In the genomic region with DNA sequence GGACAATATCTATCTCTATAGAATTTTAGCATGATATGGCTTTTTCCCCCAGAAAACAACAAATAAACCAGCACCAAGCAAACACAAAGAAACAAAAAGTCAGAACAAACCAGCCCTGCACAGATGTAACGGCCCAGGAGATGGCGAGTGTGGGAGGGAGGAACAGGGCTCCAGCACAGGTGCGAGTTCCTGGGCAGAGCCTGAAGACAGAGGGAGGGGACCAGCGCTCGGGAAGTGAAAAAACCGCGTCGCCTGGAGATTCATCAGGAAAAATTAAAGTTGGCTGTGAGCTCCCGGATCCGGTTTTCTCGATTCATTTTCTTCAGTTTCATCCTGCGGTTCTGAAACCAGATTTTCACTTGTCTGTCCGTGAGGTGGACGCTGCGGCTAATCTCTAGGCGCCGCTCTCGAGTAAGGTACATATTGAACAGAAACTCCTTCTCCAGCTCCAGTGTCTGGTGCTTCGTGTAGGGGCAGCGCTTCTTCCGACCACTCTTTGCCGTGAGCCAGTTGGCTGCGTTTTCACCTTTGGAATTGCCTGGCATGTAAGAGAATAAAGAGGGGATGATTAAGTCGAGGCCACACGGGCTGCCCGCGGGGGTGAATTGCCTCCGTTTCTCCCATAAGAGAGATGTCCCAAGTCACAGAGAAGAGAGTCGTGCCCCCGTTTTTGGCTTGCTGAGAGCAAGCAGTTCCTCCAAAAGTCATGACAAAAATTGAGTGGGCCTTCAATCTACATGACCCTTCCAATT, we compare ENCODE assay signal across 9 cellular contexts. TPM values are rescaled to one million over a fixed set of nuclear protein-coding genes. Genes with fewer than 3 reads are reported as not detected.
DNase-seq lines count a peak whose midpoint lies in the region; ATAC-seq and TF ChIP-seq lines count a peak whose summit lies in the region.
"Had no signal": no experiment of that assay in that cellular context is flagged by ENCODE, and none has a peak within 500 bp of the region (broad histone marks: within the 10 kb centered on the region; RNA-seq: fewer than 3 reads in every experiment).

No MANE protein-coding gene starts in this region.

- no peak overlapping the region for H3K9ac ChIP-seq in mammary epithelial cell (ENCODE audit: insufficient read depth, low read length)

- peaks cover 10% of the 10 kb centered on the region for H3K27me3 ChIP-seq in mammary epithelial cell (ENCODE audit: insufficient read depth, low read length)

- in situ Hi-C loops in mammary epithelial cell (cut with MboI; ENCODE audit: low sequenced_read_pairs in 2 of 2) = loop anchor here in 1 of 2 donors (25.0 kb wide), 2 partner anchors 1085 to 1285 kb away; no protein-coding TSS in a partner anchor

- TF ChIP-seq POLR2A in NB4 (IDR thresholded peaks at IDR 0.05; ENCODE audit: extremely low read depth, insufficient read length) = no peak

- BruUV-seq in mammary epithelial cell (replicated peaks; lab: Mats Ljungman, UMichigan) = no TSS peak

- H2AFZ ChIP-seq in mammary epithelial cell (ENCODE audit: low read depth, low read length) = peak overlapping the region; percentile 45

- H3K4me1 ChIP-seq in mammary epithelial cell (ENCODE audit: insufficient read depth, low read length) = peaks cover 26% of the 10 kb centered on the region

- H4K20me1 ChIP-seq in mammary epithelial cell (ENCODE audit: insufficient read depth, low read length) = no peaks in the 10 kb centered on the region

- peak overlapping the region; percentile 82 for H3K4me3 ChIP-seq in NB4 (ENCODE audit: low read depth, low read length)
- H3K4me3 ChIP-seq in mammary epithelial cell (replicated peaks in 1 of 3; ENCODE audit: insufficient read depth in 1 of 3, low read depth in 2 of 3, low read length in 3 of 3) = peak overlapping the region in 1 of 3 experiments; percentile 22

- H3K79me2 ChIP-seq in mammary epithelial cell (ENCODE audit: insufficient read depth, low read length) = no peaks in the 10 kb centered on the region

- no peaks in the 10 kb centered on the region for H3K36me3 ChIP-seq in mammary epithelial cell (ENCODE audit: insufficient read depth, low read length)
- H3K36me3 ChIP-seq: left lung had no signal

- peak overlapping the region; percentile 76 for H3K4me2 ChIP-seq in mammary epithelial cell (ENCODE audit: insufficient read depth, low read depth, low read length)

- TF ChIP-seq CTCF in NB4 (IDR thresholded peaks at IDR 0.05; ENCODE audit: low read depth, low read length) (no peak), mammary epithelial cell (conservative IDR thresholded peaks at IDR 0.05 in 1 of 2, IDR thresholded peaks at IDR 0.05 in 1 of 2; ENCODE audit: extremely low read depth in 1 of 2, insufficient read depth in 1 of 2, low read depth in 1 of 2, low read length in 2 of 2) (no peak)

- dilution Hi-C loops in mammary epithelial cell (cut with HindIII; ENCODE audit: low sequenced_read_pairs) = no loop called here

- H3K9me3 ChIP-seq in mammary epithelial cell (replicated peaks; ENCODE audit: insufficient read depth, low read length) = no peaks in the 10 kb centered on the region
- H3K9me3 ChIP-seq: left lung had no signal

- 12% methylated on average over 30 of the region's 30 CpGs for WGBS in mammary epithelial cell (ENCODE audit: low coverage, missing lambda C conversion rate)

- DNase-seq in NCI-H1092 (lab: John Stamatoyannopoulos, UW) = peak; percentile 56
- no peak for DNase-seq in NCI-H1092 treated with DMSO at 0.1 percent for 48 hours (lab: John Stamatoyannopoulos, UW)
- DNase-seq in NB4 (ENCODE audit: low read depth) = peak; percentile 27
- DNase-seq in mammary epithelial cell = peak; percentile 30
- DNase-seq in sciatic nerve (ENCODE audit: low spot score) = peak; percentile 59
- no peak for DNase-seq in NCI-H2107 treated with DMSO at 0.1 percent for 48 hours (lab: John Stamatoyannopoulos, UW; ENCODE audit: unreplicated experiment)
- no peak for DNase-seq in NCI-H345 treated with DMSO at 0.1 percent for 48 hours (lab: John Stamatoyannopoulos, UW; ENCODE audit: unreplicated experiment)

- no peak for ATAC-seq in sciatic nerve
- no peak for ATAC-seq in HG03432 (IDR thresholded peaks at IDR 0.05; ENCODE audit: unreplicated experiment)
- ATAC-seq: left lung had no signal

- no peak overlapping the region for H3K27ac ChIP-seq in mammary epithelial cell (ENCODE audit: insufficient read depth, low read depth, low read length)
- H3K27ac ChIP-seq: left lung had no signal

- CTCF ChIA-PET in mammary epithelial cell (lab: Charles Lee; ENCODE audit: low non-redundant PET) = interaction anchor here (0.7 kb wide), 1 partner anchor 13 kb away, joined by 4 read pairs; no protein-coding TSS in a partner anchor

- intact Hi-C loops in mammary epithelial cell (cut with micrococcal nuclease) = no loop called here
- intact Hi-C loops in sciatic nerve (cut with DNase I) = no loop called here

RNA-seq across cellular contexts. Expression of gene HOXA10, which starts 2.3 kb away (rescaled TPM):
- total RNA-seq in mammary epithelial cell = 1 to 10 TPM; 4.2 to 4.3 TPM
- polyA plus RNA-seq in mammary epithelial cell = 0.18 TPM
- polyA minus RNA-seq in mammary epithelial cell = not detected
- 11.2 TPM for total RNA-seq in sciatic nerve

RNA-seq across cellular contexts. Expression of gene HOXA9, which starts 6.5 kb away (rescaled TPM):
- total RNA-seq in mammary epithelial cell = 10 to 100 TPM in 1 of 2 donors, 1 to 10 TPM in 1; 7.8 to 25.1 TPM
- polyA plus RNA-seq in mammary epithelial cell = 0.03 TPM
- not detected for polyA minus RNA-seq in mammary epithelial cell
- 7.1 TPM for total RNA-seq in sciatic nerve

RNA-seq across cellular contexts. Expression of gene HOXA11, which starts 13.2 kb away (rescaled TPM):
- total RNA-seq in mammary epithelial cell = under 1 TPM; 0.17 to 0.96 TPM
- 0.12 TPM for polyA plus RNA-seq in mammary epithelial cell
- not detected for polyA minus RNA-seq in mammary epithelial cell
- 1.3 TPM for total RNA-seq in sciatic nerve

RNA-seq across cellular contexts. Expression of gene HOXA7, which starts 15.3 kb away (rescaled TPM):
- 1 to 10 TPM; 2.3 to 8.0 TPM for total RNA-seq in mammary epithelial cell
- polyA plus RNA-seq in mammary epithelial cell = 3.9 TPM
- polyA minus RNA-seq in mammary epithelial cell = 3.7 TPM
- 6.2 TPM for total RNA-seq in sciatic nerve

RNA-seq across cellular contexts. Expression of gene HOXA3, which starts 19.4 kb away (rescaled TPM):
- total RNA-seq in mammary epithelial cell = 1 to 10 TPM; 2.0 to 9.9 TPM
- 1.4 TPM for polyA plus RNA-seq in mammary epithelial cell
- polyA minus RNA-seq in mammary epithelial cell = 0.83 TPM
- total RNA-seq in sciatic nerve = 20.9 TPM

Comparison
In these comparisons a context has a peak if more than half of its experiments do, and no peak if none do; other contexts are left out.
1. DNase-seq: peak in NCI-H1092 (single experiment), NB4 (single experiment), mammary epithelial cell (single experiment) and sciatic nerve (single experiment); none in NCI-H1092 treated with DMSO at 0.1 percent for 48 hours (single experiment), NCI-H2107 treated with DMSO at 0.1 percent for 48 hours (single experiment) and NCI-H345 treated with DMSO at 0.1 percent for 48 hours (single experiment).